In the genomic region with DNA sequence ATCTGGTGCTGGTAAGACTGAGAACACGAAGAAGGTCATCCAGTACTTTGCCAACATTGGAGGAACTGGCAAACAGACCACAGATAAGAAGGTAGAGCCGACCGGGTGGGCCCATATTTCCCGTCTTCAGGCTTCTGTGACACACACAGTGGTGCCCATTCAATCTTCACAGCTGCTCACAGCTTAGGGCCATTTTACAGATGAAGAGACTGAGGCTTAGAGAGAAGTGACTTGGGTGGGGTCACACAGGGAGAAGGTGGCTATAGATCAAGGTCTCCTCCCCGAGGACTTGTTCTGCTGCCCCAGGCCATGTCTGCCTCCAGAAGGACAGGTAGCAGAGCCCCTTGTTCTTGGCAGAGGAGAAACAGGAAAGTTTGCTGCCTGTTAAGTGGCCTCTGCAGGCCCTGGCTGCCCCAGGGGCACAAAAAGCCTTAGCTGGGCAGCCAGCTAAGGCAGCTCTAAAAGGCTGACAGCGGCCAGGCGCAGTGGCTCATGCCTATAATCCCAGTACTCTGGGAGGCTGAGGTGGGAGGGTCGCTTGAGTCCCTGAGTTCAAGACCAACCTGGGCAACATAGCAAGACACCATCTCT, we compare ENCODE assay signal across 2 cellular contexts.
A peak's percentile ranks its signal among the peaks of the same experiment; 100 is the strongest.
TF ChIP-seq lines count a peak whose summit lies in the region.

No MANE protein-coding gene starts in this region.

TF ChIP-seq in HepG2, 621 proteins besides CTCF, POLR2A, EP300 and RAD21:
- no peak for TF ChIP-seq ETV6 (CRISPR knock-in tag; conservative IDR thresholded peaks at IDR 0.05)
- TF ChIP-seq ZMYM3 (CRISPR knock-in tag; IDR thresholded peaks at IDR 0.05) = 0 out of 2 replicates have a peak, but pooled peaks have one; percentile 31
- no peak for TF ChIP-seq NCOA1 (CRISPR knock-in tag; IDR thresholded peaks at IDR 0.05)
- peak; percentile 75 for TF ChIP-seq ZNF629 (CRISPR knock-in tag; conservative IDR thresholded peaks at IDR 0.05)
- TF ChIP-seq U2AF1 (optimal IDR thresholded peaks at IDR 0.05; ENCODE audit: low read depth, low read length) = no peak
- no peak for TF ChIP-seq CBX5 (CRISPR knock-in tag; IDR thresholded peaks at IDR 0.05; ENCODE audit: borderline replicate concordance)
- TF ChIP-seq, protein P1, sequence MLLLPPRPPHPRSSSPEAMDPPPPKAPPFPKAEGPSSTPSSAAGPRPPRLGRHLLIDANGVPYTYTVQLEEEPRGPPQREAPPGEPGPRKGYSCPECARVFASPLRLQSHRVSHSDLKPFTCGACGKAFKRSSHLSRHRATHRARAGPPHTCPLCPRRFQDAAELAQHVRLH (CRISPR knock-in tag; IDR thresholded peaks at IDR 0.05; ENCODE audit: borderline replicate concordance, low read depth) = no peak
- TF ChIP-seq ZNF614 (CRISPR knock-in tag; IDR thresholded peaks at IDR 0.05; ENCODE audit: borderline replicate concordance) = no peak
- no peak for TF ChIP-seq CCAR2 (optimal IDR thresholded peaks at IDR 0.05; ENCODE audit: low read depth, low read length)
- TF ChIP-seq GATAD2A (CRISPR knock-in tag; IDR thresholded peaks at IDR 0.05) = no peak

TF ChIP-seq in K562, 482 proteins besides CTCF, POLR2A, EP300 and RAD21:
- TF ChIP-seq, protein P2, sequence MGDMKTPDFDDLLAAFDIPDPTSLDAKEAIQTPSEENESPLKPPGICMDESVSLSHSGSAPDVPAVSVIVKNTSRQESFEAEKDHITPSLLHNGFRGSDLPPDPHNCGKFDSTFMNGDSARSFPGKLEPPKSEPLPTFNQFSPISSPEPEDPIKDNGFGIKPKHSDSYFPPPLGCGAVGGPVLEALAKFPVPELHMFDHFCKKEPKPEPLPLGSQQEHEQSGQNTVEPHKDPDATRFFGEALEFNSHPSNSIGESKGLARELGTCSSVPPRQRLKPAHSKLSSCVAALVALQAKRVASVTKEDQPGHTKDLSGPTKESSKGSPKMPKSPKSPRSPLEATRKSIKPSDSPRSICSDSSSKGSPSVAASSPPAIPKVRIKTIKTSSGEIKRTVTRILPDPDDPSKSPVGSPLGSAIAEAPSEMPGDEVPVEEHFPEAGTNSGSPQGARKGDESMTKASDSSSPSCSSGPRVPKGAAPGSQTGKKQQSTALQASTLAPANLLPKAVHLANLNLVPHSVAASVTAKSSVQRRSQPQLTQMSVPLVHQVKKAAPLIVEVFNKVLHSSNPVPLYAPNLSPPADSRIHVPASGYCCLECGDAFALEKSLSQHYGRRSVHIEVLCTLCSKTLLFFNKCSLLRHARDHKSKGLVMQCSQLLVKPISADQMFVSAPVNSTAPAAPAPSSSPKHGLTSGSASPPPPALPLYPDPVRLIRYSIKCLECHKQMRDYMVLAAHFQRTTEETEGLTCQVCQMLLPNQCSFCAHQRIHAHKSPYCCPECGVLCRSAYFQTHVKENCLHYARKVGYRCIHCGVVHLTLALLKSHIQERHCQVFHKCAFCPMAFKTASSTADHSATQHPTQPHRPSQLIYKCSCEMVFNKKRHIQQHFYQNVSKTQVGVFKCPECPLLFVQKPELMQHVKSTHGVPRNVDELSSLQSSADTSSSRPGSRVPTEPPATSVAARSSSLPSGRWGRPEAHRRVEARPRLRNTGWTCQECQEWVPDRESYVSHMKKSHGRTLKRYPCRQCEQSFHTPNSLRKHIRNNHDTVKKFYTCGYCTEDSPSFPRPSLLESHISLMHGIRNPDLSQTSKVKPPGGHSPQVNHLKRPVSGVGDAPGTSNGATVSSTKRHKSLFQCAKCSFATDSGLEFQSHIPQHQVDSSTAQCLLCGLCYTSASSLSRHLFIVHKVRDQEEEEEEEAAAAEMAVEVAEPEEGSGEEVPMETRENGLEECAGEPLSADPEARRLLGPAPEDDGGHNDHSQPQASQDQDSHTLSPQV (IDR thresholded peaks at IDR 0.05) = no peak
- TF ChIP-seq, protein P3, sequence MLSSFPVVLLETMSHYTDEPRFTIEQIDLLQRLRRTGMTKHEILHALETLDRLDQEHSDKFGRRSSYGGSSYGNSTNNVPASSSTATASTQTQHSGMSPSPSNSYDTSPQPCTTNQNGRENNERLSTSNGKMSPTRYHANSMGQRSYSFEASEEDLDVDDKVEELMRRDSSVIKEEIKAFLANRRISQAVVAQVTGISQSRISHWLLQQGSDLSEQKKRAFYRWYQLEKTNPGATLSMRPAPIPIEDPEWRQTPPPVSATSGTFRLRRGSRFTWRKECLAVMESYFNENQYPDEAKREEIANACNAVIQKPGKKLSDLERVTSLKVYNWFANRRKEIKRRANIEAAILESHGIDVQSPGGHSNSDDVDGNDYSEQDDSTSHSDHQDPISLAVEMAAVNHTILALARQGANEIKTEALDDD (IDR thresholded peaks at IDR 0.05) = no peak
- TF ChIP-seq MCM7 (IDR thresholded peaks at IDR 0.05) = no peak
- TF ChIP-seq ZNF561 (CRISPR knock-in tag; conservative IDR thresholded peaks at IDR 0.05) = no peak
- no peak for TF ChIP-seq SRSF9 (IDR thresholded peaks at IDR 0.05; ENCODE audit: borderline replicate concordance, low read depth, low read length)
- no peak for TF ChIP-seq ZC3H11A (IDR thresholded peaks at IDR 0.05; ENCODE audit: low read depth, low read length)
- no peak for TF ChIP-seq IFI16 (CRISPR knock-in tag; IDR thresholded peaks at IDR 0.05)
- no peak for TF ChIP-seq MIER1 (IDR thresholded peaks at IDR 0.05; ENCODE audit: low read depth)
- TF ChIP-seq ZNF239 (CRISPR knock-in tag; IDR thresholded peaks at IDR 0.05) = no peak
- TF ChIP-seq ZNF780A (CRISPR knock-in tag; IDR thresholded peaks at IDR 0.05) = no peak
- peak; percentile 56 for TF ChIP-seq RBM25 (IDR thresholded peaks at IDR 0.05; ENCODE audit: low read depth, low read length, severe bottlenecking)
- TF ChIP-seq, protein P4, sequence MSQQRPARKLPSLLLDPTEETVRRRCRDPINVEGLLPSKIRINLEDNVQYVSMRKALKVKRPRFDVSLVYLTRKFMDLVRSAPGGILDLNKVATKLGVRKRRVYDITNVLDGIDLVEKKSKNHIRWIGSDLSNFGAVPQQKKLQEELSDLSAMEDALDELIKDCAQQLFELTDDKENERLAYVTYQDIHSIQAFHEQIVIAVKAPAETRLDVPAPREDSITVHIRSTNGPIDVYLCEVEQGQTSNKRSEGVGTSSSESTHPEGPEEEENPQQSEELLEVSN (IDR thresholded peaks at IDR 0.05; ENCODE audit: borderline replicate concordance in 1 of 2, extremely low read depth in 1 of 2, insufficient read depth in 1 of 2, insufficient read length in 1 of 2, low read depth in 1 of 2, low read length in 1 of 2, poor library complexity in 1 of 2, severe bottlenecking in 1 of 2) = no peak
- no peak for TF ChIP-seq SMAD4 (CRISPR knock-in tag; conservative IDR thresholded peaks at IDR 0.05)
- TF ChIP-seq, protein P5, sequence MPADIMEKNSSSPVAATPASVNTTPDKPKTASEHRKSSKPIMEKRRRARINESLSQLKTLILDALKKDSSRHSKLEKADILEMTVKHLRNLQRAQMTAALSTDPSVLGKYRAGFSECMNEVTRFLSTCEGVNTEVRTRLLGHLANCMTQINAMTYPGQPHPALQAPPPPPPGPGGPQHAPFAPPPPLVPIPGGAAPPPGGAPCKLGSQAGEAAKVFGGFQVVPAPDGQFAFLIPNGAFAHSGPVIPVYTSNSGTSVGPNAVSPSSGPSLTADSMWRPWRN (IDR thresholded peaks at IDR 0.05; ENCODE audit: low read depth) = no peak
- peak; percentile 31; the same call in 1 of the 2 replicates for TF ChIP-seq ADNP (tag; IDR thresholded peaks at IDR 0.05)
- TF ChIP-seq KDM2B (CRISPR knock-in tag; IDR thresholded peaks at IDR 0.05) = no peak
- TF ChIP-seq ETS2 (tag; IDR thresholded peaks at IDR 0.05; ENCODE audit: borderline replicate concordance, poor library complexity, severe bottlenecking) = no peak
- no peak for TF ChIP-seq CBX8 (IDR thresholded peaks at IDR 0.05; ENCODE audit: borderline replicate concordance, extremely low read depth, low read depth, low read length, poor library complexity, severe bottlenecking)
- peak; percentile 46; the same call in 1 of the 2 replicates for TF ChIP-seq BCOR (IDR thresholded peaks at IDR 0.05)
- no peak for TF ChIP-seq POLR3A (IDR thresholded peaks at IDR 0.05; ENCODE audit: borderline replicate concordance, extremely low read depth, insufficient read depth, insufficient read length)
